In the genomic region with DNA sequence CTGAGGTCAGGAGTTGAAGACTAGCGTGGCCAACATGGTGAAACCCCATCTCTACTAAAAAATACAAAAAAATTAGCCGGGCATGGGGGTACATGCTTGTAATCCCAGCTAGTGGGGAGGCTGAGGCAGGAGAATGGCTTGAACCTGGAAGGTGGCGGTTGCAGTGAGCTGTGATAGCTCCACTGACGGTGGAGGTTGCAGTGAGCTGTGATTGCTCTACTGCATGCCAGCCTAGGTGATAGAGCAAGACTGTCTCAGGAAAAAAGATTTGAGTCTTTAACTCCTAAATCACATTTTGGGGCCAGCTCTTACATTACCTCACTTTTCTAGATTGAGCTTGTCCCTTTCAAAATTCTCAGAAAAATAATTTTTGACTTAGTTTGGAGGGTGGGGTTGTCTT, we compare ENCODE assay signal across 1 cellular context.
TF ChIP-seq lines count a peak whose summit lies in the region.

No MANE protein-coding gene starts in this region.

TF ChIP-seq in WTC11, 78 proteins besides CTCF, POLR2A, EP300 and RAD21:
- TF ChIP-seq, protein P1, sequence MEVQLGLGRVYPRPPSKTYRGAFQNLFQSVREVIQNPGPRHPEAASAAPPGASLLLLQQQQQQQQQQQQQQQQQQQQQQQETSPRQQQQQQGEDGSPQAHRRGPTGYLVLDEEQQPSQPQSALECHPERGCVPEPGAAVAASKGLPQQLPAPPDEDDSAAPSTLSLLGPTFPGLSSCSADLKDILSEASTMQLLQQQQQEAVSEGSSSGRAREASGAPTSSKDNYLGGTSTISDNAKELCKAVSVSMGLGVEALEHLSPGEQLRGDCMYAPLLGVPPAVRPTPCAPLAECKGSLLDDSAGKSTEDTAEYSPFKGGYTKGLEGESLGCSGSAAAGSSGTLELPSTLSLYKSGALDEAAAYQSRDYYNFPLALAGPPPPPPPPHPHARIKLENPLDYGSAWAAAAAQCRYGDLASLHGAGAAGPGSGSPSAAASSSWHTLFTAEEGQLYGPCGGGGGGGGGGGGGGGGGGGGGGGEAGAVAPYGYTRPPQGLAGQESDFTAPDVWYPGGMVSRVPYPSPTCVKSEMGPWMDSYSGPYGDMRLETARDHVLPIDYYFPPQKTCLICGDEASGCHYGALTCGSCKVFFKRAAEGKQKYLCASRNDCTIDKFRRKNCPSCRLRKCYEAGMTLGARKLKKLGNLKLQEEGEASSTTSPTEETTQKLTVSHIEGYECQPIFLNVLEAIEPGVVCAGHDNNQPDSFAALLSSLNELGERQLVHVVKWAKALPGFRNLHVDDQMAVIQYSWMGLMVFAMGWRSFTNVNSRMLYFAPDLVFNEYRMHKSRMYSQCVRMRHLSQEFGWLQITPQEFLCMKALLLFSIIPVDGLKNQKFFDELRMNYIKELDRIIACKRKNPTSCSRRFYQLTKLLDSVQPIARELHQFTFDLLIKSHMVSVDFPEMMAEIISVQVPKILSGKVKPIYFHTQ (CRISPR knock-in tag; IDR thresholded peaks at IDR 0.05) = no peak
- TF ChIP-seq, protein P2, sequence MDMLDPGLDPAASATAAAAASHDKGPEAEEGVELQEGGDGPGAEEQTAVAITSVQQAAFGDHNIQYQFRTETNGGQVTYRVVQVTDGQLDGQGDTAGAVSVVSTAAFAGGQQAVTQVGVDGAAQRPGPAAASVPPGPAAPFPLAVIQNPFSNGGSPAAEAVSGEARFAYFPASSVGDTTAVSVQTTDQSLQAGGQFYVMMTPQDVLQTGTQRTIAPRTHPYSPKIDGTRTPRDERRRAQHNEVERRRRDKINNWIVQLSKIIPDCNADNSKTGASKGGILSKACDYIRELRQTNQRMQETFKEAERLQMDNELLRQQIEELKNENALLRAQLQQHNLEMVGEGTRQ (CRISPR knock-in tag; IDR thresholded peaks at IDR 0.05) = no peak
- TF ChIP-seq, protein P3, sequence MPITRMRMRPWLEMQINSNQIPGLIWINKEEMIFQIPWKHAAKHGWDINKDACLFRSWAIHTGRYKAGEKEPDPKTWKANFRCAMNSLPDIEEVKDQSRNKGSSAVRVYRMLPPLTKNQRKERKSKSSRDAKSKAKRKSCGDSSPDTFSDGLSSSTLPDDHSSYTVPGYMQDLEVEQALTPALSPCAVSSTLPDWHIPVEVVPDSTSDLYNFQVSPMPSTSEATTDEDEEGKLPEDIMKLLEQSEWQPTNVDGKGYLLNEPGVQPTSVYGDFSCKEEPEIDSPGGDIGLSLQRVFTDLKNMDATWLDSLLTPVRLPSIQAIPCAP (CRISPR knock-in tag; IDR thresholded peaks at IDR 0.05) = no peak
